ENCODE assay signal across 8 cellular contexts in the genomic region with DNA sequence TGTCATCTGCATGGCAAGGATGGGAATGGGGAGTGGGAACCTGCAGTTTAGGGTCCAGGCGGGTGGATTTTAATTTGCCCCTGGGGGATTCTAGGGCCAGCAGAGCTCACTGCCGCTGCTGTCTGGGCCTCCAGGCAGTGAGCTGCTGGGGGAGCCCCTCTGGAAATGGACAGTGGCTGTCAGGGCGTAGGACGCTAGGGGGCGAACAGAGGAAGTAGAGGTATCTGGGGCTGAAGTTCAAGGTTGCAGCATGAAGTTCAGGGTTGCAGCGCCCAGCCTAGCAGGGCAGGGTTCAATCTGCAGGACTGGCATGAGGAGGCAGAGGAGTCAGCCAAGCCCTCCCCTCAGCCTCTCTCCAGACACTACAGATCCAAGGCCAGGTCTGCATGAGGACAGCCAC. TPM values are rescaled to one million over a fixed set of nuclear protein-coding genes. Genes with fewer than 3 reads are reported as not detected.
DNase-seq lines count a peak whose midpoint lies in the region; ATAC-seq and TF ChIP-seq lines count a peak whose summit lies in the region.

No MANE protein-coding gene starts in this region.

- CTCF ChIA-PET in PC-3 (lab: Charles Lee): no interaction called here

- no TSS peak for BruUV-seq in PC-3 (replicated peaks; lab: Mats Ljungman, UMichigan)

- no peaks in the 10 kb centered on the region for H3K27me3 ChIP-seq in PC-3 (ENCODE audit: low read length)

- POLR2A ChIA-PET in PC-3 (lab: Charles Lee; ENCODE audit: unreplicated experiment): no interaction called here

- no peaks in the 10 kb centered on the region for H3F3A ChIP-seq in PC-3 (ENCODE audit: low read length, unreplicated experiment)

- in situ Hi-C loops in GM13977 (cut with MboI; ENCODE audit: low pct_unique_long_range_greater_than_20kb, low sequenced_read_pairs, unreplicated experiment): no loop called here
- in situ Hi-C loops in astrocyte of the spinal cord (cut with HindIII; ENCODE audit: low sequenced_read_pairs): no loop called here

- H3K9me3 ChIP-seq in PC-3 (ENCODE audit: low read length): no peaks in the 10 kb centered on the region

- H3K9ac ChIP-seq in PC-3 (ENCODE audit: low read length): no peak overlapping the region

- H3K79me2 ChIP-seq in PC-3 (ENCODE audit: low read length): no peaks in the 10 kb centered on the region

- H3K36me3 ChIP-seq in PC-3 (ENCODE audit: low read depth, low read length): no peaks in the 10 kb centered on the region

- no peaks in the 10 kb centered on the region for H3K4me1 ChIP-seq in PC-3 (ENCODE audit: insufficient read depth, low read length)

- no peak overlapping the region for H3K4me3 ChIP-seq in PC-3 (ENCODE audit: low read length)
- no peak overlapping the region for H3K4me3 ChIP-seq in astrocyte of the spinal cord (ENCODE audit: low read depth, low read length)

- H3K4me2 ChIP-seq in PC-3 (ENCODE audit: low read length): no peak overlapping the region

- no peaks in the 10 kb centered on the region for H3K9me2 ChIP-seq in PC-3 (replicated peaks; ENCODE audit: low read length)

- H2AFZ ChIP-seq in PC-3 (ENCODE audit: low read length): no peak overlapping the region

- intact Hi-C loops in PC-3 (cut with micrococcal nuclease): no loop called here

- TF ChIP-seq CTCF in GM13977 (IDR thresholded peaks at IDR 0.05; ENCODE audit: extremely low read depth, insufficient read depth, missing control alignments): peak; percentile 41
- TF ChIP-seq CTCF in PC-3 (conservative IDR thresholded peaks at IDR 0.05; ENCODE audit: low read depth, low read length): 0 out of 2 replicates have a peak, but pooled peaks have one; percentile 13
- peak; percentile 39 for TF ChIP-seq CTCF in astrocyte of the spinal cord (IDR thresholded peaks at IDR 0.05; ENCODE audit: low read depth, low read length)

- DNase-seq in GM13977 (ENCODE audit: low spot score): no peak
- no peak for DNase-seq in PC-3
- no peak for DNase-seq in astrocyte of the spinal cord (ENCODE audit: low read depth, low spot score)
- peak; percentile 39 to 55 for DNase-seq in stimulated activated CD4-positive, alpha-beta T cell treated with anti-CD3 and anti-CD28 coated beads, Interleukin-2, amount 100 ng/mL, for 24 hours
- DNase-seq in NCI-H2171 treated with DMSO at 0.1 percent for 48 hours (lab: John Stamatoyannopoulos, UW): no peak
- DNase-seq in activated CD4-positive, CD25-positive, alpha-beta regulatory T cell treated with anti-CD3 and anti-CD28 coated beads, Interleukin-2, amount 50 U/mL, for 72 hours: no peak

- no peak overlapping the region for H3K27ac ChIP-seq in PC-3 (ENCODE audit: low read length)

- H4K20me1 ChIP-seq in PC-3 (ENCODE audit: low read length): no peaks in the 10 kb centered on the region

- no peak for ATAC-seq in PC-3
- no peak for ATAC-seq in GM18858 (IDR thresholded peaks at IDR 0.05; ENCODE audit: unreplicated experiment)
- no peak for ATAC-seq in GM18861 (IDR thresholded peaks at IDR 0.05; ENCODE audit: unreplicated experiment)

RNA-seq across cellular contexts. Expression of gene APBA2, which starts 49.5 kb away (rescaled TPM):
- 61.7 and 69.7 TPM in 2 replicates for total RNA-seq in PC-3 (2014; rRNA removed)

Comparison
In these comparisons a context has a peak if more than half of its experiments do, and no peak if none do; other contexts are left out.
1. DNase-seq: peak in stimulated activated CD4-positive, alpha-beta T cell treated with anti-CD3 and anti-CD28 coated beads, Interleukin-2, amount 100 ng/mL, for 24 hours (2 of 2); none in GM13977 (single experiment), PC-3 (single experiment), astrocyte of the spinal cord (single experiment), NCI-H2171 treated with DMSO at 0.1 percent for 48 hours (single experiment) and activated CD4-positive, CD25-positive, alpha-beta regulatory T cell treated with anti-CD3 and anti-CD28 coated beads, Interleukin-2, amount 50 U/mL, for 72 hours (single experiment).
2. Peak in every context shown above with its lines, with median percentiles within 50 percentile points of each other: CTCF ChIP-seq.